In the genomic region with DNA sequence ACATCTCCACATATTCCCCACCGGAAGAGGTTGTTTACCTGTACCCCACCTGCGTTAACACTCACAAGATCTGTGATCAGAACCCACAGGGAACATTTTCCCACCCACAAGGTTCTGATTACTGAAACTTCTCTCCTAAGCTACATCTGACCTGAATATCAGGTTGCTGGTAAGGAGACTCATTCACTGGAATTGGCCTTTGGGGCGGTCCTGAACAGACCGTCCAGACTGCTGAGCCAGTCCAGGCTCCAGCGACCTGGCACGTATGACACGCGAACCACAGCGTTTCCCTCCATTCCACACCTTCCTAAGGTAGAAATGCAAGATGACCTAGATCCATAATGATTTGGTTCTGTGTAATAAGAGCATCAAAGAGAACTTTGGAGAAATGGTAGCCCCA, we compare ENCODE assay signal across 9 cellular contexts. TPM values are rescaled to one million over a fixed set of nuclear protein-coding genes. Genes with fewer than 3 reads are reported as not detected.
"Had no signal": no experiment of that assay in that cellular context is flagged by ENCODE, and none has a peak within 500 bp of the region (broad histone marks: within the 10 kb centered on the region; RNA-seq: fewer than 3 reads in every experiment).

No MANE protein-coding gene starts in this region.

- H3K27ac ChIP-seq: GM23248 had no signal

- H3K36me3 ChIP-seq: HAP-1 had no signal

- H3K9me3 ChIP-seq: HAP-1 had no signal

- H3K9ac ChIP-seq: GM23248 had no signal

- ATAC-seq: HCT116, K562 had no signal

- H3K4me1 ChIP-seq: HAP-1 had no signal

- H3K4me3 ChIP-seq: GM23248, HAP-1, K562 had no signal

- DNase-seq: GM23248, GOT3, H7, HFFc6, IMR-90 had no signal

RNA-seq across cellular contexts. Expression of gene VGLL2, which starts 9.8 kb away (rescaled TPM):
- total RNA-seq: GM23248, H7, HFFc6, HT-29, IMR-90, K562 had no signal
- polyA plus RNA-seq: GM23248, IMR-90, K562 had no signal
